Comparison of ENCODE assay signal across 1 cellular context in the genomic region with DNA sequence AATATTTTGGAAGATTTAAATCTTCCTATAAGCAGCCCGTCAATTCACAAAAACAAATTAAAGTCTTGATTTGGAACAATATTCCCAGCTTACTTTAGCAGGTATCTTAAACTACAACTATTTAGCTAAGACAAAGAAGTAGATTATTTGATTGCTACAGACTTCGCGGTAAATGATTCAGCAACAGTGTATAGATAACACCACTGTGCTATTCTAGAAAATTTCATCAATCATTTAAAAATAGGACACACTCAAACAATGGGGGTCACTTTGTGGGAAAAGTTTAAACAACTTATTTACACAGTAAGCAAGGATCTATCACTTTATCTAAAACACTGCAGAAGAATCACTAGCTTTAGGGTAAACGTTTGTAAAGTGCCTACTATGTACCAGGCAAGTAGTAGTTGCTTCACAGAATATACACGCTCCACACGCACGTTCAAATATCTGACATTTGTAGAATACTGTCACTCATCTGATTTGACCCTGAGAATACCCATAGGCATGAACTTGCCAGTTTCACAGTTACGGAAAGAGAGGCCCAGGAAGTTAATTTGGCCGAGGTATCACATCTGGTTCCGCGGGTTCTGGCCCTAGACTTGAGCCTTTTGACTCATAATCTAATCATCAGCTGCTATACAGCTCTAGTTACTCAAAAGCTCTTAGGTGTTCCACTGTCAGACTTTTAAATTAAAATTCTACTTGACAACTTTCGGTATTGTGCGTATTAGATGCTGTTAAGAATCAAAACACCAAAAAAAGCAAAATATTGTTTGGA.
TF ChIP-seq lines count a peak whose summit lies in the region.

No MANE protein-coding gene starts in this region.

TF ChIP-seq in liver, 16 proteins besides CTCF, POLR2A, EP300 and RAD21:
- TF ChIP-seq, protein P1, sequence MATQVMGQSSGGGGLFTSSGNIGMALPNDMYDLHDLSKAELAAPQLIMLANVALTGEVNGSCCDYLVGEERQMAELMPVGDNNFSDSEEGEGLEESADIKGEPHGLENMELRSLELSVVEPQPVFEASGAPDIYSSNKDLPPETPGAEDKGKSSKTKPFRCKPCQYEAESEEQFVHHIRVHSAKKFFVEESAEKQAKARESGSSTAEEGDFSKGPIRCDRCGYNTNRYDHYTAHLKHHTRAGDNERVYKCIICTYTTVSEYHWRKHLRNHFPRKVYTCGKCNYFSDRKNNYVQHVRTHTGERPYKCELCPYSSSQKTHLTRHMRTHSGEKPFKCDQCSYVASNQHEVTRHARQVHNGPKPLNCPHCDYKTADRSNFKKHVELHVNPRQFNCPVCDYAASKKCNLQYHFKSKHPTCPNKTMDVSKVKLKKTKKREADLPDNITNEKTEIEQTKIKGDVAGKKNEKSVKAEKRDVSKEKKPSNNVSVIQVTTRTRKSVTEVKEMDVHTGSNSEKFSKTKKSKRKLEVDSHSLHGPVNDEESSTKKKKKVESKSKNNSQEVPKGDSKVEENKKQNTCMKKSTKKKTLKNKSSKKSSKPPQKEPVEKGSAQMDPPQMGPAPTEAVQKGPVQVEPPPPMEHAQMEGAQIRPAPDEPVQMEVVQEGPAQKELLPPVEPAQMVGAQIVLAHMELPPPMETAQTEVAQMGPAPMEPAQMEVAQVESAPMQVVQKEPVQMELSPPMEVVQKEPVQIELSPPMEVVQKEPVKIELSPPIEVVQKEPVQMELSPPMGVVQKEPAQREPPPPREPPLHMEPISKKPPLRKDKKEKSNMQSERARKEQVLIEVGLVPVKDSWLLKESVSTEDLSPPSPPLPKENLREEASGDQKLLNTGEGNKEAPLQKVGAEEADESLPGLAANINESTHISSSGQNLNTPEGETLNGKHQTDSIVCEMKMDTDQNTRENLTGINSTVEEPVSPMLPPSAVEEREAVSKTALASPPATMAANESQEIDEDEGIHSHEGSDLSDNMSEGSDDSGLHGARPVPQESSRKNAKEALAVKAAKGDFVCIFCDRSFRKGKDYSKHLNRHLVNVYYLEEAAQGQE (IDR thresholded peaks at IDR 0.05) = no peak
- peak; percentile 19 for TF ChIP-seq YY1 (IDR thresholded peaks at IDR 0.05)
TF ChIP-seq in liver: peak in this region for 1.
